In genomic region chr9:73647560-73647959, GRCh38 we compare ENCODE assay signal across 33 cellular contexts.
"Had no signal": no experiment of that assay in that cellular context is flagged by ENCODE, and none has a peak within 500 bp of the region (broad histone marks: within the 10 kb centered on the region; RNA-seq: fewer than 3 reads in every experiment).

No MANE protein-coding gene starts in this region.

- DNase-seq: Karpas-422, Kasumi-1, MG63, MM.1S, MV-4-11, NCI-H1048, NCI-H1092, NCI-H1092 treated with DMSO at 0.1 percent for 48 hours, NCI-H1105, NCI-H1105 treated with DMSO at 0.1 percent for 48 hours, NCI-H1417, NCI-H1417 treated with DMSO at 0.1 percent for 48 hours, NCI-H1436, NCI-H1436 treated with DMSO at 0.1 percent for 48 hours, NCI-H146, NCI-H1694, NCI-H1694 treated with DMSO at 0.1 percent for 48 hours, NCI-H187, NCI-H187 treated with DMSO at 0.1 percent for 48 hours, NCI-H1930, NCI-H2029, NCI-H2029 treated with DMSO at 0.1 percent for 48 hours, NCI-H2081, NCI-H2081 treated with DMSO at 0.1 percent for 48 hours, NCI-H2107, NCI-H2171, NCI-H2171 treated with DMSO at 0.1 percent for 48 hours, NCI-H2227 treated with DMSO at 0.1 percent for 48 hours, NCI-H226, NCI-H345, NCI-H446, NCI-H446 treated with DMSO at 0.1 percent for 48 hours, NCI-H510A had no signal

- H3K36me3 ChIP-seq: MG63 had no signal

- H3K4me3 ChIP-seq: MG63 had no signal

- H3K27me3 ChIP-seq: MG63 had no signal
